In the genomic region with DNA sequence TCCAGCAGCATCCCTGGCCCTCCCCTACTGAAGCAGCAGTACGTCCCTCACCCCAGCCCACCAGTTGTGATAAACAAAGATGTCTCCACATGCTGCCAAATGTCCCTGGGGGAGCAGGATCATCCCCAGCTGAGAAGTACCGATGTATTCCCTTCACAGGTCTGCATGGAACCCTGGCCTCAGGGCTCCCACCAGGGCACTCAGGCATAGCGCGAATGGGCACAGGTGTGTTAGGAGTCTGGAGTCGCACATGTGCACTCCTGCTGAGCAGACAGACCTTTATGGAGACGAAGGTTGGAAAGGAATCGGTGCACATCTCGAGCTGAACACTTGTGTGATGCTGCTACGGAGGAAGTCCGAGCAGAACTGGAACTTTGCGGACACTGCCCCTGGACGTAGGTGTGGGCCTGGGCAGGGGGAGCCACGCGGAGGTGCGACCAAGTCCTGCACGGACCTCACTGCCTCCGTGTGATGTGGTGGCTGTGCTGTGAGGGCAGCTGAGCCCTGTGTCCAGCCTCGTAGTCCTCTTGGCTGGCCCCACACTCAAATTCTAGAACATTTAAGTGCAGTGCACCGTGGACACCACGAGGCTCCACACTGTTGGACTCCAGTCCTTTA, we compare ENCODE assay signal across 1 cellular context.
TF ChIP-seq lines count a peak whose summit lies in the region.

No MANE protein-coding gene starts in this region.

TF ChIP-seq in H1, 55 proteins besides CTCF, POLR2A, EP300 and RAD21:
- TF ChIP-seq EZH2 (IDR thresholded peaks at IDR 0.05; ENCODE audit: low read depth, low read length, severe bottlenecking) = no peak
- TF ChIP-seq HDAC2 (IDR thresholded peaks at IDR 0.05; ENCODE audit: borderline replicate concordance in 1 of 2, low read depth in 2 of 2, low read length in 2 of 2) = no peak
- TF ChIP-seq JUN (IDR thresholded peaks at IDR 0.05; ENCODE audit: low read depth, low read length) = no peak
- TF ChIP-seq CREB1 (IDR thresholded peaks at IDR 0.05) = no peak
- no peak for TF ChIP-seq YY1 (IDR thresholded peaks at IDR 0.05; ENCODE audit: low read depth, low read length)
- no peak for TF ChIP-seq KDM5A (IDR thresholded peaks at IDR 0.05; ENCODE audit: low read length)
- no peak for TF ChIP-seq JUND (IDR thresholded peaks at IDR 0.05; ENCODE audit: low read length)
- no peak for TF ChIP-seq FOSL1 (IDR thresholded peaks at IDR 0.05; ENCODE audit: insufficient read depth, low read depth, low read length)
- no peak for TF ChIP-seq KDM4A (IDR thresholded peaks at IDR 0.05; ENCODE audit: low read depth, low read length, severe bottlenecking)
- TF ChIP-seq, protein P1, sequence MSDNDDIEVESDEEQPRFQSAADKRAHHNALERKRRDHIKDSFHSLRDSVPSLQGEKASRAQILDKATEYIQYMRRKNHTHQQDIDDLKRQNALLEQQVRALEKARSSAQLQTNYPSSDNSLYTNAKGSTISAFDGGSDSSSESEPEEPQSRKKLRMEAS (IDR thresholded peaks at IDR 0.05) = no peak
- no peak for TF ChIP-seq SIN3A (conservative IDR thresholded peaks at IDR 0.05 in 1 of 2, IDR thresholded peaks at IDR 0.05 in 1 of 2; ENCODE audit: low read depth in 1 of 2, low read length in 2 of 2)
- no peak for TF ChIP-seq RNF2 (IDR thresholded peaks at IDR 0.05; ENCODE audit: borderline replicate concordance, low read depth, low read length, missing control alignments, poor library complexity, severe bottlenecking)
- TF ChIP-seq ZNF274 (IDR thresholded peaks at IDR 0.05; ENCODE audit: borderline replicate concordance, extremely low read depth, low read length) = no peak
